In genomic region chr10:52542891-52543290, GRCh38 we compare ENCODE assay signal across 21 cellular contexts.
DNase-seq lines count a peak whose midpoint lies in the region; ATAC-seq and TF ChIP-seq lines count a peak whose summit lies in the region.
"Had no signal": no experiment of that assay in that cellular context is flagged by ENCODE, and none has a peak within 500 bp of the region (broad histone marks: within the 10 kb centered on the region; RNA-seq: fewer than 3 reads in every experiment).

No MANE protein-coding gene starts in this region.

- H3K27me3 ChIP-seq in IMR-90 (ENCODE audit: control insufficient read depth, insufficient read depth, low read length) (no peaks in the 10 kb centered on the region), adipocyte (replicated peaks; ENCODE audit: control insufficient read depth, insufficient read depth, low read length) (no peaks in the 10 kb centered on the region), left ventricle myocardium inferior (ENCODE audit: low read depth) (peaks cover 11% of the 10 kb centered on the region)
- H3K27me3 ChIP-seq in naive thymus-derived CD4-positive, alpha-beta T cell (ENCODE audit: control insufficient read depth in 2 of 2, insufficient read depth in 2 of 2, low read length in 2 of 2) = no peaks in the 10 kb centered on the region
- H3K27me3 ChIP-seq: BE2C had no signal

- dilution Hi-C loops in IMR-90 (cut with HindIII; ENCODE audit: low sequenced_read_pairs, unreplicated experiment) = no loop called here

- no peak overlapping the region for H2AFZ ChIP-seq in IMR-90 (replicated peaks; ENCODE audit: low read length, poor library complexity)
- H2AFZ ChIP-seq: GM23338, PC-9 had no signal

- no peak overlapping the region for H2BK15ac ChIP-seq in IMR-90 (ENCODE audit: low read depth, low read length)

- no peak for TF ChIP-seq CTCF in AG10803 (conservative IDR thresholded peaks at IDR 0.05; ENCODE audit: low read length)
- no peak for TF ChIP-seq CTCF in IMR-90 (conservative IDR thresholded peaks at IDR 0.05; ENCODE audit: low read depth, low read length)
- no peak for TF ChIP-seq CTCF in fibroblast of pulmonary artery (IDR thresholded peaks at IDR 0.05; ENCODE audit: low read length, missing control alignments)
- TF ChIP-seq CTCF in left ventricle myocardium inferior (IDR thresholded peaks at IDR 0.05; ENCODE audit: borderline replicate concordance) = no peak

- H3K9me1 ChIP-seq in IMR-90 (ENCODE audit: insufficient read depth, low read length) = peaks cover 8% of the 10 kb centered on the region

- H3K9me3 ChIP-seq in IMR-90 (ENCODE audit: control insufficient read depth, insufficient read depth, low read length) (no peaks in the 10 kb centered on the region), adipocyte (ENCODE audit: control insufficient read depth, low read length) (no peaks in the 10 kb centered on the region), left ventricle myocardium inferior (replicated peaks) (peaks cover 4% of the 10 kb centered on the region)
- no peaks in the 10 kb centered on the region for H3K9me3 ChIP-seq in naive thymus-derived CD4-positive, alpha-beta T cell (ENCODE audit: control insufficient read depth in 2 of 3, low read length in 3 of 3)
- H3K9me3 ChIP-seq: BE2C had no signal

- H2BK5ac ChIP-seq in IMR-90 (ENCODE audit: low read depth, low read length, poor library complexity, severe bottlenecking) = no peak overlapping the region

- TF ChIP-seq POLR2A in IMR-90 (IDR thresholded peaks at IDR 0.05; ENCODE audit: low read depth, low read length) = no peak

- no peak overlapping the region for H2BK120ac ChIP-seq in IMR-90 (ENCODE audit: low read depth, low read length)

- H3K36me3 ChIP-seq in IMR-90 (ENCODE audit: control insufficient read depth, insufficient read depth, low read length) = no peaks in the 10 kb centered on the region
- H3K36me3 ChIP-seq in adipocyte (ENCODE audit: control insufficient read depth, insufficient read depth, low read length, severe bottlenecking) = no peaks in the 10 kb centered on the region
- no peaks in the 10 kb centered on the region for H3K36me3 ChIP-seq in naive thymus-derived CD4-positive, alpha-beta T cell (ENCODE audit: control insufficient read depth in 2 of 3, insufficient read depth in 3 of 3, low read length in 3 of 3)
- no peaks in the 10 kb centered on the region for H3K36me3 ChIP-seq in left ventricle myocardium inferior
- H3K36me3 ChIP-seq: BE2C had no signal

- no peak overlapping the region for H2BK20ac ChIP-seq in IMR-90 (ENCODE audit: low read depth, low read length)

- no peak overlapping the region for H4K5ac ChIP-seq in IMR-90 (ENCODE audit: low read depth, low read length)

- no peak overlapping the region for H3K18ac ChIP-seq in IMR-90 (ENCODE audit: low read depth, low read length)

- DNase-seq in AG10803 (ENCODE audit: low read depth) (peak; percentile 47), IMR-90 (peak; percentile 11), adipocyte (ENCODE audit: low read depth) (no peak), fibroblast of pulmonary artery (ENCODE audit: low read depth) (peak; percentile 20), anterior cingulate cortex (lab: John Stamatoyannopoulos, UW) (no peak), left ventricle myocardium inferior (no peak)
- no peak for DNase-seq in naive thymus-derived CD4-positive, alpha-beta T cell
- no peak for DNase-seq in stimulated activated CD4-positive, alpha-beta T cell treated with anti-CD3 and anti-CD28 coated beads, Interleukin-4, amount 100 ng/mL, for 1 hour
- DNase-seq: BE2C; Calu3; CD4-positive, alpha-beta T cell; DMS53; KG1; MM.1S; NCI-H1092 treated with DMSO at 0.1 percent for 48 hours; NCI-H510A treated with DMSO at 0.1 percent for 48 hours; NCI-H82; PC-9 had no signal

- ATAC-seq in IMR-90 (ENCODE audit: low read depth) = no peak
- ATAC-seq in naive thymus-derived CD4-positive, alpha-beta T cell = no peak
- ATAC-seq: GM23338, Right ventricle myocardium inferior had no signal

- no peaks in the 10 kb centered on the region for H3K27me3 Mint-ChIP-seq in naive thymus-derived CD4-positive, alpha-beta T cell
- H3K27me3 Mint-ChIP-seq: CD4-positive, alpha-beta T cell had no signal

- in situ Hi-C loops in IMR-90 (cut with MboI; ENCODE audit: low sequenced_read_pairs) = no loop called here

- no peak overlapping the region for H3K4me3 Mint-ChIP-seq in naive thymus-derived CD4-positive, alpha-beta T cell
- H3K4me3 Mint-ChIP-seq: CD4-positive, alpha-beta T cell; GM23338 had no signal

- H2AK9ac ChIP-seq in IMR-90 (replicated peaks; ENCODE audit: low read depth, low read length, poor library complexity) = no peak overlapping the region

- H3K36me3 Mint-ChIP-seq in naive thymus-derived CD4-positive, alpha-beta T cell = no peaks in the 10 kb centered on the region

- H3K9me3 Mint-ChIP-seq in naive thymus-derived CD4-positive, alpha-beta T cell = peaks cover 0 to 13% (median 4%) of the 10 kb centered on the region in 11 donors
- H3K9me3 Mint-ChIP-seq: GM23338 had no signal

- H3K4me3 ChIP-seq in AG10803 (ENCODE audit: low read length) = no peak overlapping the region
- H3K4me3 ChIP-seq in IMR-90 (ENCODE audit: insufficient read depth, low read depth, low read length) = no peak overlapping the region
- H3K4me3 ChIP-seq in adipocyte (ENCODE audit: low read length) = no peak overlapping the region
- H3K4me3 ChIP-seq in fibroblast of pulmonary artery (replicated peaks; ENCODE audit: low read depth, low read length) = no peak overlapping the region
- no peak overlapping the region for H3K4me3 ChIP-seq in naive thymus-derived CD4-positive, alpha-beta T cell (ENCODE audit: low read length)
- no peak overlapping the region for H3K4me3 ChIP-seq in left ventricle myocardium inferior
- H3K4me3 ChIP-seq: GM23338, PC-9, SK-N-MC had no signal

- POLR2A ChIA-PET in IMR-90 (lab: Charles Lee; ENCODE audit: unreplicated experiment) = no interaction called here
- POLR2A ChIA-PET in naive thymus-derived CD4-positive, alpha-beta T cell (lab: Charles Lee) = no interaction called here

- H3K9ac ChIP-seq in IMR-90 (ENCODE audit: low read depth, low read length) = no peak overlapping the region
- peak overlapping the region; percentile 3 for H3K9ac ChIP-seq in adipocyte (ENCODE audit: low read length)

- no peak overlapping the region for H4K8ac ChIP-seq in IMR-90 (ENCODE audit: low read depth in 2 of 2, low read length in 2 of 2)

- no peak overlapping the region for H4K91ac ChIP-seq in IMR-90 (ENCODE audit: insufficient read depth, low read depth, low read length)

- no peaks in the 10 kb centered on the region for H4K20me1 ChIP-seq in IMR-90 (ENCODE audit: insufficient read depth, low read length)

- no peaks in the 10 kb centered on the region for H3K4me1 Mint-ChIP-seq in naive thymus-derived CD4-positive, alpha-beta T cell
- H3K4me1 Mint-ChIP-seq: GM23338 had no signal

- no peak overlapping the region for H2AK5ac ChIP-seq in IMR-90 (ENCODE audit: low read depth, low read length)

- no peak overlapping the region for H3K27ac Mint-ChIP-seq in naive thymus-derived CD4-positive, alpha-beta T cell
- H3K27ac Mint-ChIP-seq: CD4-positive, alpha-beta T cell; GM23338 had no signal

- H3K56ac ChIP-seq in IMR-90 (ENCODE audit: extremely low read depth, insufficient read depth, low read length) = no peak overlapping the region

- H3K14ac ChIP-seq in IMR-90 (replicated peaks; ENCODE audit: low read depth, low read length) = no peak overlapping the region

- TF ChIP-seq RAD21 in IMR-90 (IDR thresholded peaks at IDR 0.05; ENCODE audit: low read length) = no peak

- BruUV-seq in IMR-90 (replicated peaks; lab: Mats Ljungman, UMichigan) = no TSS peak

- intact Hi-C loops in IMR-90 (cut with micrococcal nuclease) (no loop called here), left ventricle myocardium inferior (cut with micrococcal nuclease) (no loop called here)
- intact Hi-C loops in naive thymus-derived CD4-positive, alpha-beta T cell (cut with micrococcal nuclease) = no loop called here

- peaks cover 3% of the 10 kb centered on the region for H3K4me1 ChIP-seq in IMR-90 (ENCODE audit: control insufficient read depth, insufficient read depth, low read length)
- H3K4me1 ChIP-seq in adipocyte (ENCODE audit: control insufficient read depth, insufficient read depth, low read length) = peaks cover 50% of the 10 kb centered on the region
- no peaks in the 10 kb centered on the region for H3K4me1 ChIP-seq in naive thymus-derived CD4-positive, alpha-beta T cell (ENCODE audit: control insufficient read depth in 2 of 2, insufficient read depth in 2 of 2, low read length in 2 of 2)
- no peaks in the 10 kb centered on the region for H3K4me1 ChIP-seq in left ventricle myocardium inferior

- no peak overlapping the region for H3K4me2 ChIP-seq in IMR-90 (ENCODE audit: low read depth, low read length)
- H3K4me2 ChIP-seq: GM23338, PC-9 had no signal

- H3K27ac ChIP-seq in IMR-90 (ENCODE audit: insufficient read depth, low read length) (no peak overlapping the region), left ventricle myocardium inferior (replicated peaks) (no peak overlapping the region)
- H3K27ac ChIP-seq in naive thymus-derived CD4-positive, alpha-beta T cell (ENCODE audit: low read depth, low read length) = no peak overlapping the region
- H3K27ac ChIP-seq: PC-9, SK-N-MC had no signal

- no peaks in the 10 kb centered on the region for H3K79me1 ChIP-seq in IMR-90 (ENCODE audit: low read depth in 1 of 2, low read length in 2 of 2)

- no peak overlapping the region for H3K4ac ChIP-seq in IMR-90 (ENCODE audit: low read depth, low read length)

- H3K23ac ChIP-seq in IMR-90 (ENCODE audit: low read depth, low read length) = no peak overlapping the region

- CTCF ChIA-PET in IMR-90 (lab: Yijun Ruan, JAX) = no interaction called here
- CTCF ChIA-PET in naive thymus-derived CD4-positive, alpha-beta T cell (lab: Charles Lee) = no interaction called here

TF ChIP-seq in IMR-90, 13 proteins besides CTCF, POLR2A, EP300 and RAD21:
- no peak for TF ChIP-seq CHD1 (IDR thresholded peaks at IDR 0.05; ENCODE audit: low read depth, low read length)
- TF ChIP-seq ELK1 (IDR thresholded peaks at IDR 0.05; ENCODE audit: borderline replicate concordance, low read depth, low read length) = no peak
- TF ChIP-seq NFE2L2 (IDR thresholded peaks at IDR 0.05; ENCODE audit: low read depth, low read length) = no peak
- no peak for TF ChIP-seq SMC3 (IDR thresholded peaks at IDR 0.05; ENCODE audit: low read depth, low read length)
- TF ChIP-seq BHLHE40 (IDR thresholded peaks at IDR 0.05; ENCODE audit: low read depth, low read length) = no peak

Comparison
In these comparisons a context has a peak if more than half of its experiments do, and no peak if none do; other contexts are left out.
1. DNase-seq: peak in AG10803 (single experiment), IMR-90 (single experiment) and fibroblast of pulmonary artery (single experiment); none in adipocyte (single experiment), anterior cingulate cortex (0 of 58), naive thymus-derived CD4-positive, alpha-beta T cell (0 of 9), stimulated activated CD4-positive, alpha-beta T cell treated with anti-CD3 and anti-CD28 coated beads, Interleukin-4, amount 100 ng/mL, for 1 hour (single experiment) and left ventricle myocardium inferior (single experiment).